1 cellular context compared by ENCODE assay signal in genomic region chr22:40482391-40482790, GRCh38.
TF ChIP-seq lines count a peak whose summit lies in the region.

No MANE protein-coding gene starts in this region.

TF ChIP-seq in WTC11, 78 proteins besides CTCF, POLR2A, EP300 and RAD21 (continued from another document):
- TF ChIP-seq MLX (CRISPR knock-in tag; IDR thresholded peaks at IDR 0.05): no peak
- TF ChIP-seq, protein P1, sequence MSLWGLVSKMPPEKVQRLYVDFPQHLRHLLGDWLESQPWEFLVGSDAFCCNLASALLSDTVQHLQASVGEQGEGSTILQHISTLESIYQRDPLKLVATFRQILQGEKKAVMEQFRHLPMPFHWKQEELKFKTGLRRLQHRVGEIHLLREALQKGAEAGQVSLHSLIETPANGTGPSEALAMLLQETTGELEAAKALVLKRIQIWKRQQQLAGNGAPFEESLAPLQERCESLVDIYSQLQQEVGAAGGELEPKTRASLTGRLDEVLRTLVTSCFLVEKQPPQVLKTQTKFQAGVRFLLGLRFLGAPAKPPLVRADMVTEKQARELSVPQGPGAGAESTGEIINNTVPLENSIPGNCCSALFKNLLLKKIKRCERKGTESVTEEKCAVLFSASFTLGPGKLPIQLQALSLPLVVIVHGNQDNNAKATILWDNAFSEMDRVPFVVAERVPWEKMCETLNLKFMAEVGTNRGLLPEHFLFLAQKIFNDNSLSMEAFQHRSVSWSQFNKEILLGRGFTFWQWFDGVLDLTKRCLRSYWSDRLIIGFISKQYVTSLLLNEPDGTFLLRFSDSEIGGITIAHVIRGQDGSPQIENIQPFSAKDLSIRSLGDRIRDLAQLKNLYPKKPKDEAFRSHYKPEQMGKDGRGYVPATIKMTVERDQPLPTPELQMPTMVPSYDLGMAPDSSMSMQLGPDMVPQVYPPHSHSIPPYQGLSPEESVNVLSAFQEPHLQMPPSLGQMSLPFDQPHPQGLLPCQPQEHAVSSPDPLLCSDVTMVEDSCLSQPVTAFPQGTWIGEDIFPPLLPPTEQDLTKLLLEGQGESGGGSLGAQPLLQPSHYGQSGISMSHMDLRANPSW (CRISPR knock-in tag; conservative IDR thresholded peaks at IDR 0.05; ENCODE audit: low read depth): no peak
- no peak for TF ChIP-seq PRDM15 (CRISPR knock-in tag; IDR thresholded peaks at IDR 0.05)
- TF ChIP-seq RELA (CRISPR knock-in tag; IDR thresholded peaks at IDR 0.05; ENCODE audit: borderline replicate concordance): no peak
- TF ChIP-seq, protein P2, sequence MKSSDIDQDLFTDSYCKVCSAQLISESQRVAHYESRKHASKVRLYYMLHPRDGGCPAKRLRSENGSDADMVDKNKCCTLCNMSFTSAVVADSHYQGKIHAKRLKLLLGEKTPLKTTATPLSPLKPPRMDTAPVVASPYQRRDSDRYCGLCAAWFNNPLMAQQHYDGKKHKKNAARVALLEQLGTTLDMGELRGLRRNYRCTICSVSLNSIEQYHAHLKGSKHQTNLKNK (CRISPR knock-in tag; IDR thresholded peaks at IDR 0.05): no peak
- TF ChIP-seq, protein P3, sequence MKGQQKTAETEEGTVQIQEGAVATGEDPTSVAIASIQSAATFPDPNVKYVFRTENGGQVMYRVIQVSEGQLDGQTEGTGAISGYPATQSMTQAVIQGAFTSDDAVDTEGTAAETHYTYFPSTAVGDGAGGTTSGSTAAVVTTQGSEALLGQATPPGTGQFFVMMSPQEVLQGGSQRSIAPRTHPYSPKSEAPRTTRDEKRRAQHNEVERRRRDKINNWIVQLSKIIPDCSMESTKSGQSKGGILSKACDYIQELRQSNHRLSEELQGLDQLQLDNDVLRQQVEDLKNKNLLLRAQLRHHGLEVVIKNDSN (CRISPR knock-in tag; IDR thresholded peaks at IDR 0.05): no peak
- TF ChIP-seq SOX15 (CRISPR knock-in tag; IDR thresholded peaks at IDR 0.05): no peak
- TF ChIP-seq, protein P4, sequence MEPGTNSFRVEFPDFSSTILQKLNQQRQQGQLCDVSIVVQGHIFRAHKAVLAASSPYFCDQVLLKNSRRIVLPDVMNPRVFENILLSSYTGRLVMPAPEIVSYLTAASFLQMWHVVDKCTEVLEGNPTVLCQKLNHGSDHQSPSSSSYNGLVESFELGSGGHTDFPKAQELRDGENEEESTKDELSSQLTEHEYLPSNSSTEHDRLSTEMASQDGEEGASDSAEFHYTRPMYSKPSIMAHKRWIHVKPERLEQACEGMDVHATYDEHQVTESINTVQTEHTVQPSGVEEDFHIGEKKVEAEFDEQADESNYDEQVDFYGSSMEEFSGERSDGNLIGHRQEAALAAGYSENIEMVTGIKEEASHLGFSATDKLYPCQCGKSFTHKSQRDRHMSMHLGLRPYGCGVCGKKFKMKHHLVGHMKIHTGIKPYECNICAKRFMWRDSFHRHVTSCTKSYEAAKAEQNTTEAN (CRISPR knock-in tag; IDR thresholded peaks at IDR 0.05): no peak
- no peak for TF ChIP-seq NFE2L1 (CRISPR knock-in tag; IDR thresholded peaks at IDR 0.05)
- no peak for TF ChIP-seq CREM (CRISPR knock-in tag; IDR thresholded peaks at IDR 0.05)
- TF ChIP-seq, protein P5, sequence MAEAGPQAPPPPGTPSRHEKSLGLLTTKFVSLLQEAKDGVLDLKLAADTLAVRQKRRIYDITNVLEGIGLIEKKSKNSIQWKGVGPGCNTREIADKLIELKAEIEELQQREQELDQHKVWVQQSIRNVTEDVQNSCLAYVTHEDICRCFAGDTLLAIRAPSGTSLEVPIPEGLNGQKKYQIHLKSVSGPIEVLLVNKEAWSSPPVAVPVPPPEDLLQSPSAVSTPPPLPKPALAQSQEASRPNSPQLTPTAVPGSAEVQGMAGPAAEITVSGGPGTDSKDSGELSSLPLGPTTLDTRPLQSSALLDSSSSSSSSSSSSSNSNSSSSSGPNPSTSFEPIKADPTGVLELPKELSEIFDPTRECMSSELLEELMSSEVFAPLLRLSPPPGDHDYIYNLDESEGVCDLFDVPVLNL (CRISPR knock-in tag; IDR thresholded peaks at IDR 0.05; ENCODE audit: borderline replicate concordance, low read depth): no peak
- TF ChIP-seq PREB (CRISPR knock-in tag; IDR thresholded peaks at IDR 0.05; ENCODE audit: borderline replicate concordance): no peak
- TF ChIP-seq, protein P6, sequence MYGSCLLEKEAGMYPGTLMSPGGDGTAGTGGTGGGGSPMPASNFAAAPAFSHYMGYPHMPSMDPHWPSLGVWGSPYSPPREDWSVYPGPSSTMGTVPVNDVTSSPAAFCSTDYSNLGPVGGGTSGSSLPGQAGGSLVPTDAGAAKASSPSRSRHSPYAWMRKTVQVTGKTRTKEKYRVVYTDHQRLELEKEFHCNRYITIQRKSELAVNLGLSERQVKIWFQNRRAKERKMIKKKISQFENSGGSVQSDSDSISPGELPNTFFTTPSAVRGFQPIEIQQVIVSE (CRISPR knock-in tag; IDR thresholded peaks at IDR 0.05; ENCODE audit: borderline replicate concordance): no peak
